1 cellular context compared by ENCODE assay signal in the genomic region with DNA sequence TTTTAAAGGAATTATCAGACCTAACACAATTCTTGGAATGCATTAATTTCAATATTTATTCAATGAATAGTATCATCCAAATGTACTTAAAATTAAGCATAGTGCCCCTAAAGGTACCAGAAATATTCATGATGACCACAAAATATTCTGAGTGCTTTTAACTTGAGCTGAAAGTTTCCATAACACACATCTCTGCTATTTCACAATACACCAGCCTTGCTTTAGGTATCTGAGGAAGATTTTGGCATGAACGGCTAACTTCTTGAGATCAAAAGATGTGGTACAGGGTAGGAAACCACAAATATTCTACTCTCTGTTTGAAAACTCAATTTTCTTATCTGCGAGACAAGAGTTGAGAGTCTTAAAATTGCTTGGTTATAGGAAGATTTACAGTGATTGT.
TF ChIP-seq lines count a peak whose summit lies in the region.

No MANE protein-coding gene starts in this region.

TF ChIP-seq in HepG2, 621 proteins besides CTCF, POLR2A, EP300 and RAD21 (continued from another document):
- TF ChIP-seq, protein P1, sequence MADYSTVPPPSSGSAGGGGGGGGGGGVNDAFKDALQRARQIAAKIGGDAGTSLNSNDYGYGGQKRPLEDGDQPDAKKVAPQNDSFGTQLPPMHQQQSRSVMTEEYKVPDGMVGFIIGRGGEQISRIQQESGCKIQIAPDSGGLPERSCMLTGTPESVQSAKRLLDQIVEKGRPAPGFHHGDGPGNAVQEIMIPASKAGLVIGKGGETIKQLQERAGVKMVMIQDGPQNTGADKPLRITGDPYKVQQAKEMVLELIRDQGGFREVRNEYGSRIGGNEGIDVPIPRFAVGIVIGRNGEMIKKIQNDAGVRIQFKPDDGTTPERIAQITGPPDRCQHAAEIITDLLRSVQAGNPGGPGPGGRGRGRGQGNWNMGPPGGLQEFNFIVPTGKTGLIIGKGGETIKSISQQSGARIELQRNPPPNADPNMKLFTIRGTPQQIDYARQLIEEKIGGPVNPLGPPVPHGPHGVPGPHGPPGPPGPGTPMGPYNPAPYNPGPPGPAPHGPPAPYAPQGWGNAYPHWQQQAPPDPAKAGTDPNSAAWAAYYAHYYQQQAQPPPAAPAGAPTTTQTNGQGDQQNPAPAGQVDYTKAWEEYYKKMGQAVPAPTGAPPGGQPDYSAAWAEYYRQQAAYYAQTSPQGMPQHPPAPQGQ (CRISPR knock-in tag; IDR thresholded peaks at IDR 0.05; ENCODE audit: borderline replicate concordance), result no peak
- TF ChIP-seq HNF4A (CRISPR knock-in tag; IDR thresholded peaks at IDR 0.05), result no peak
